Comparison of ENCODE assay signal across 17 cellular contexts in the genomic region with DNA sequence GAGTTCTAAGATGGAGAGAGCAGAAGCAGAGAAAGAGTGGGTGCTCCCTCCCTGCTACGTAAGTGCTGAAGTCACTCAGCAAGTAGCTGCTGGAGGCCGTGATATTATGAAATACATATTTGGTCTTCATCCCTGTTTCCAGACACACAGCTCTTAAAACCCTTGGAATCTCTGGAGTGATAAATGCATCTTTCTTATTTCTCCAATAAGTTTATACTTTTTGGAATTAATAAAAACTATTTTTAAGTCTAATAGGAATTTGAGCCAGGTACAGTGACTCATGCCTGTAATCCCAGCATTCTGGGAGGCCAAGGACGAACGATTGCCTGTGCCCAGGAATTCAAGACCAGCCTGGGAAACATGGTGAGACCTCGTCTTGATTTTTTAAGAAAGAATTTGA.
A peak's percentile ranks its signal among the peaks of the same experiment; 100 is the strongest.
DNase-seq lines count a peak whose midpoint lies in the region; TF ChIP-seq lines count a peak whose summit lies in the region.
"Had no signal": no experiment of that assay in that cellular context is flagged by ENCODE, and none has a peak within 500 bp of the region (broad histone marks: within the 10 kb centered on the region; RNA-seq: fewer than 3 reads in every experiment).

No MANE protein-coding gene starts in this region.

- no peaks in the 10 kb centered on the region for H3K9me3 ChIP-seq in adrenal gland (replicated peaks in 1 of 3)

- TF ChIP-seq CTCF in adrenal gland (IDR thresholded peaks at IDR 0.05) (no peak), fibroblast of mammary gland (conservative IDR thresholded peaks at IDR 0.05; ENCODE audit: control insufficient read depth, insufficient read depth, low read depth, low read length) (no peak), retinal pigment epithelial cell (conservative IDR thresholded peaks at IDR 0.05; ENCODE audit: low read depth, low read length) (no peak)

- peak overlapping the region; percentile 67 to 83 (median 73) for H3K27ac ChIP-seq in adrenal gland
- H3K27ac ChIP-seq: neural progenitor cell had no signal

- H3K27me3 ChIP-seq in adrenal gland = no peaks in the 10 kb centered on the region
- H3K27me3 ChIP-seq: neural progenitor cell had no signal

- peaks cover 12 to 62% of the 10 kb centered on the region in 2 donors for H3K4me1 ChIP-seq in adrenal gland (replicated peaks in 1 of 2)
- H3K4me1 ChIP-seq: neural progenitor cell had no signal

- DNase-seq in A172 (ENCODE audit: low spot score) = peak; percentile 14
- peak; percentile 39 to 83 (median 67) for DNase-seq in adrenal gland
- peak; percentile 53 for DNase-seq in fibroblast of mammary gland (ENCODE audit: low read depth)
- DNase-seq in retinal pigment epithelial cell (ENCODE audit: low read depth) = peak; percentile 46
- DNase-seq in OCI-M2 (lab: John Stamatoyannopoulos, UW; ENCODE audit: unreplicated experiment) = no peak
- DNase-seq in NCI-H1048 (lab: John Stamatoyannopoulos, UW) = no peak
- no peak for DNase-seq in activated CD4-positive, alpha-beta T cell treated with anti-CD3 and anti-CD28 coated beads for 4 hours
- DNase-seq in NCI-H2081 treated with DMSO at 0.1 percent for 48 hours (lab: John Stamatoyannopoulos, UW) = no peak
- DNase-seq: activated CD8-positive, alpha-beta T cell treated with anti-CD3 and anti-CD28 coated beads, Interleukin-2, amount 10 ng/mL, durations not matched to agents 7 days and 5 days; anterior cingulate cortex; CD8-positive, alpha-beta memory T cell; NCI-H1417 treated with DMSO at 0.1 percent for 48 hours; NCI-H446 treated with DMSO at 0.1 percent for 48 hours; stimulated activated naive CD4-positive, alpha-beta T cell had no signal

- H3K36me3 ChIP-seq in adrenal gland (replicated peaks in 1 of 2) = peaks cover 0 to 4% of the 10 kb centered on the region in 2 donors
- H3K36me3 ChIP-seq: neural progenitor cell had no signal

- intact Hi-C loops in adrenal gland (cut with DNase I) = no loop called here

- WGBS in adrenal gland, 4 donors = 32 to 45% (median 42%) methylated on average over 5 of the region's 5 CpGs

- H3K4me3 ChIP-seq in adrenal gland = no peak overlapping the region
- H3K4me3 ChIP-seq in fibroblast of mammary gland (ENCODE audit: control insufficient read depth, low read depth, low read length) = no peak overlapping the region
- no peak overlapping the region for H3K4me3 ChIP-seq in retinal pigment epithelial cell (ENCODE audit: low read length)
- H3K4me3 ChIP-seq: K562, neural progenitor cell, skin epidermis had no signal

- no peak for TF ChIP-seq POLR2A in adrenal gland (IDR thresholded peaks at IDR 0.05)

Comparison
In these comparisons a context has a peak if more than half of its experiments do, and no peak if none do; other contexts are left out.
1. DNase-seq: peak in A172 (single experiment), adrenal gland (7 of 7), fibroblast of mammary gland (single experiment) and retinal pigment epithelial cell (single experiment); none in OCI-M2 (single experiment), NCI-H1048 (single experiment), activated CD4-positive, alpha-beta T cell treated with anti-CD3 and anti-CD28 coated beads for 4 hours (0 of 2) and NCI-H2081 treated with DMSO at 0.1 percent for 48 hours (single experiment).